In the genomic region with DNA sequence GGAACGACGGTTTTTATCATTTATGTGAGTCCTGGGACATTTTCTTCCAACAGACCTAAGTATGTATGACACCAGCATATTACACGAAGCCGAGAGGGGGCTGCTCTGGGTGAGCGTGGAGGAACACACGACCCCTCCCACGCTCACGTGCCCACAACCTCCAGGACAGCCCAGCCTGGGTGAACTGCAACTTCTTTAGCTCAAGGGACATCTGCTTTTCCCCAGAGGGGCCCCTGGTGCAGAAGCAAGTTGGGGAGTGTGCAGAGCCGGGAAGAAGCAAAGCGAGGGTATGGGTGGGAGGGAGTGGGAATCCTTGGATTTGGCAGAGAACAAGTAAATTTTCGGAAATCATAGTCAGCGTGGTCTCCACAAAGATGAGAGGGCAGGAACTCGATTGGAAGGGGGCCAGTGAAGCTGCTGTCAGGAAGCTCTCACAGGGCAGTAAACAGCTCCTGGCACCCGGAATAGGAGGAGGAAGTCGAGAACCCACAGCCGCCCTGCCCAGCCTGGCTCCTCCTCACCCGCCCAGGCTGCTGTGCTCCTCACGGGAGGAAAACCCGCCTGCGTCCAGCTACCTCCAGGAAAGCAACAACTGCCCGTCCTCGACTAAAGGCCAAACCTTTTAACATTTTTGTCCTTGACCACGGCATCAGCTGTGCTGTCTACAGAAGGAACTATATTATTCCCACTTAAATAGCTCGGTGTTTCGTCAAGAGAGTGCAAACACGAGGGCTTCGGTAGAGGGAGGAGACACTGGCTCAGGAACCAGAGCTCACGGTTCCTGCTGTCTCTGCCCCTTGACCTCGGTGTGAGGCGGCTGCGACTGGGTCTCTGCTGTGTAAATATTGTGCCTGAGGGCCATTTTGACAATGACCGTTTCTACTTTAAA, we compare ENCODE assay signal across 8 cellular contexts. TPM values are rescaled to one million over a fixed set of nuclear protein-coding genes. Genes with fewer than 3 reads are reported as not detected.
A peak's percentile ranks its signal among the peaks of the same experiment; 100 is the strongest.
DNase-seq lines count a peak whose midpoint lies in the region; ATAC-seq and TF ChIP-seq lines count a peak whose summit lies in the region.

No MANE protein-coding gene starts in this region.

- TF ChIP-seq POLR2A in esophagus muscularis mucosa (IDR thresholded peaks at IDR 0.05; ENCODE audit: low read depth): no peak

- DNase-seq in HT-29 (ENCODE audit: low spot score): peak; percentile 65
- peak; percentile 73 for DNase-seq in SKM-1 treated with dmso at 0.1 percent for 144 hours (lab: John Stamatoyannopoulos, UW; ENCODE audit: unreplicated experiment)
- DNase-seq in esophagus muscularis mucosa (ENCODE audit: extremely low spot score): no peak
- DNase-seq in psoas muscle: peak; percentile 43 to 66
- no peak for DNase-seq in NCI-H187 treated with DMSO at 0.1 percent for 48 hours (lab: John Stamatoyannopoulos, UW)
- no peak for DNase-seq in Karpas-422
- no peak for DNase-seq in G401 (ENCODE audit: low spot score)

- no peaks in the 10 kb centered on the region for H3K36me3 ChIP-seq in esophagus muscularis mucosa
- no peaks in the 10 kb centered on the region for H3K36me3 ChIP-seq in psoas muscle (ENCODE audit: insufficient read depth in 1 of 2, low read depth in 1 of 2)
- H3K36me3 ChIP-seq in Karpas-422 (ENCODE audit: insufficient read depth, low read length): no peaks in the 10 kb centered on the region

- peaks cover 18 to 31% (median 30%) of the 10 kb centered on the region in 4 donors for H3K4me1 ChIP-seq in esophagus muscularis mucosa
- peaks cover 9% of the 10 kb centered on the region for H3K4me1 ChIP-seq in psoas muscle
- no peaks in the 10 kb centered on the region for H3K4me1 ChIP-seq in Karpas-422 (ENCODE audit: low read length)

- H3K4me3 ChIP-seq in esophagus muscularis mucosa (peak overlapping the region; percentile 9 to 38 (median 18)), psoas muscle (no peak overlapping the region), Karpas-422 (ENCODE audit: low read length) (no peak overlapping the region)

- TF ChIP-seq CTCF in esophagus muscularis mucosa (IDR thresholded peaks at IDR 0.05): no peak
- no peak for TF ChIP-seq CTCF in psoas muscle (IDR thresholded peaks at IDR 0.05)

- H3K4me2 ChIP-seq in Karpas-422 (ENCODE audit: low read depth, low read length, poor library complexity, severe bottlenecking): no peak overlapping the region

- TF ChIP-seq EP300 in esophagus muscularis mucosa (IDR thresholded peaks at IDR 0.05): no peak

- WGBS in esophagus muscularis mucosa: 23% methylated on average over 24 of the region's 32 CpGs
- WGBS in psoas muscle, 3 donors: 17 to 29% (median 21%) methylated on average over 31 to 32 of the region's 32 CpGs

- no peaks in the 10 kb centered on the region for H3K9me2 ChIP-seq in Karpas-422 (replicated peaks; ENCODE audit: insufficient read depth, low read length)

- H3K27me3 ChIP-seq in esophagus muscularis mucosa (peaks cover 0 to 12% (median 0%) of the 10 kb centered on the region in 4 donors), psoas muscle (ENCODE audit: insufficient read depth in 3 of 3, low read length in 2 of 3) (peaks cover 0 to 12% (median 7%) of the 10 kb centered on the region in 3 donors), Karpas-422 (ENCODE audit: low read length) (no peaks in the 10 kb centered on the region)

- H4K20me1 ChIP-seq in Karpas-422 (ENCODE audit: insufficient read depth, low read depth, low read length): no peaks in the 10 kb centered on the region

- no peak overlapping the region for H3K9ac ChIP-seq in Karpas-422 (ENCODE audit: low read length)

- H3K9me3 ChIP-seq in esophagus muscularis mucosa (no peaks in the 10 kb centered on the region), psoas muscle (no peaks in the 10 kb centered on the region), Karpas-422 (ENCODE audit: low read length) (no peaks in the 10 kb centered on the region)

- peak overlapping the region in 1 of 4 donors; percentile 14 for H3K27ac ChIP-seq in esophagus muscularis mucosa (replicated peaks in 1 of 4)
- H3K27ac ChIP-seq in psoas muscle: no peak overlapping the region
- no peak overlapping the region for H3K27ac ChIP-seq in Karpas-422 (ENCODE audit: low read length)

- H2AFZ ChIP-seq in Karpas-422 (ENCODE audit: low read length): no peak overlapping the region

- intact Hi-C loops in esophagus muscularis mucosa (cut with DNase I): no loop called here
- intact Hi-C loops in psoas muscle (cut with DNase I): no loop called here

- ATAC-seq in psoas muscle (peak in 2 of 4 donors; percentile 48 to 64), GM21528 (IDR thresholded peaks at IDR 0.05; ENCODE audit: low FRiP score, unreplicated experiment) (no peak)

- in situ Hi-C loops in G401 (cut with HindIII; ENCODE audit: low sequenced_read_pairs): no loop called here

- no peaks in the 10 kb centered on the region for H3K79me2 ChIP-seq in Karpas-422 (ENCODE audit: low read length)

RNA-seq across cellular contexts. Expression of gene CFAP97D2, which starts 17.2 kb away (rescaled TPM):
- not detected in 2 replicates for total RNA-seq in HT-29 (2014; rRNA removed; shearing (Covaris generic))
- total RNA-seq in esophagus muscularis mucosa (not detected), psoas muscle (not detected)
- under 1 TPM in 1 of 3 donors, not detected in 2; 0.09 TPM for polyA plus RNA-seq in psoas muscle
- not detected in 2 replicates for total RNA-seq in Karpas-422 (2014; rRNA removed; shearing (Covaris generic); ENCODE audit: low replicate concordance)
- total RNA-seq in G401 (2014; rRNA removed; shearing (Covaris generic)): not detected in 2 replicates

RNA-seq across cellular contexts. Expression of gene RASA3, which starts 29.5 kb away (rescaled TPM):
- 24.9 and 25.1 TPM in 2 replicates for total RNA-seq in HT-29 (2014; rRNA removed; shearing (Covaris generic))
- total RNA-seq in esophagus muscularis mucosa (10 to 100 TPM; 29.5 to 38.1 (median 34.6) TPM), psoas muscle (10 to 100 TPM in 3 of 4 donors, 1 to 10 TPM in 1; 9.2 to 20.2 (median 14.5) TPM)
- 10 to 100 TPM in 1 of 3 donors, 1 to 10 TPM in 2; 4.8 to 24.4 (median 5.2) TPM for polyA plus RNA-seq in psoas muscle
- 0.56 and 2.4 TPM in 2 replicates for total RNA-seq in Karpas-422 (2014; rRNA removed; shearing (Covaris generic); ENCODE audit: low replicate concordance)
- 11.9 and 13.7 TPM in 2 replicates for total RNA-seq in G401 (2014; rRNA removed; shearing (Covaris generic))

Comparison
In these comparisons a context has a peak if more than half of its experiments do, and no peak if none do; other contexts are left out.
1. DNase-seq: peak in HT-29 (single experiment), SKM-1 treated with dmso at 0.1 percent for 144 hours (single experiment) and psoas muscle (2 of 2); none in esophagus muscularis mucosa (single experiment), NCI-H187 treated with DMSO at 0.1 percent for 48 hours (single experiment), Karpas-422 (single experiment) and G401 (single experiment).
2. H3K4me3 ChIP-seq: peak in esophagus muscularis mucosa (4 of 4); none in psoas muscle (single experiment) and Karpas-422 (single experiment).